In genomic region chr7:141415999-141416398, GRCh38 we compare ENCODE assay signal across 1 cellular context.
TF ChIP-seq lines count a peak whose summit lies in the region.

No MANE protein-coding gene starts in this region.

TF ChIP-seq in GM23338, 12 proteins besides CTCF, POLR2A, EP300 and RAD21 (continued from another document):
- TF ChIP-seq ZNF462 (CRISPR knock-in tag; IDR thresholded peaks at IDR 0.05), result no peak
